8 cellular contexts compared by ENCODE assay signal in the genomic region with DNA sequence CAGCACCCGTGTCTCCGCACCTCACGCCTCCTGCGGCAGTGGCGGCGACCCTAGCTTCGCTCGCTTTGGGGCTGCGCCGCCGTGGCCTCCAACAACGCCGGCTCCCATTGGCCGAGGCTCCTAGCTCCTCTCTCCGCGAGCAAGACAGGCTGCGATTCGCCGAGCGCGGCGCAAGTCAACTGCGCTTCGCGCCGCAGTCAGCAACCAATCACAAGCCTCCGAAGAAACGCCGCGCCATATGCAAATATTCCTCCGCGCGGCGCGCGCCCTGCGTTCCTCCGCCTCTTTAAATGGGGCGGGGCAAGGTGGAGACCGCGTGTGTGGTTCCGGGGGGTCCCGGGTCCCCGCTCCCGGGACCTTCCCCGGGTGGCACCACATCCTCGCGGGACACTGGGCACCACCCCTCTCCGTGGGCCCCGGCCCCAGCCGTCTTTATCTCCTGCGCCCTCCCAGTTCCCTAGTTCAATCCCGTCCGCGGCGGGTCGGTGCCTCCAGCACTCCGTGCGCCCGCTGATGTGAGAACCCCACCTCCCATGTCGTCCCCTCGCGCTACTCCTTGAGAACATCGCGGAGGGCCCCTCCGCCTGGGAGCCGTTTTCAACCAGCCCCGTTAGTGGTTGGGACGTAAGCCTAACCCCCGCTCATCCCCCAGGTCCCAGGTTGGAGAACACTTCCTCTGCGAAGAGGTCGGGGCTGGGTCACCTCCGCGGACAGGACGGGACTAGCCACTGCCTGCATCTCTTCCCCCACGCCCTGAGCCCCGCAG. TPM values are rescaled to one million over a fixed set of nuclear protein-coding genes. Genes with fewer than 3 reads are reported as not detected.
DNase-seq lines count a peak whose midpoint lies in the region; ATAC-seq, FAIRE-seq and TF ChIP-seq lines count a peak whose summit lies in the region.

A gene with protein sequence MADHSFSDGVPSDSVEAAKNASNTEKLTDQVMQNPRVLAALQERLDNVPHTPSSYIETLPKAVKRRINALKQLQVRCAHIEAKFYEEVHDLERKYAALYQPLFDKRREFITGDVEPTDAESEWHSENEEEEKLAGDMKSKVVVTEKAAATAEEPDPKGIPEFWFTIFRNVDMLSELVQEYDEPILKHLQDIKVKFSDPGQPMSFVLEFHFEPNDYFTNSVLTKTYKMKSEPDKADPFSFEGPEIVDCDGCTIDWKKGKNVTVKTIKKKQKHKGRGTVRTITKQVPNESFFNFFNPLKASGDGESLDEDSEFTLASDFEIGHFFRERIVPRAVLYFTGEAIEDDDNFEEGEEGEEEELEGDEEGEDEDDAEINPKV (minus strand): TSS at position 96 of the 766 bp plus-strand sequence. CDS start 13,109 bp downstream, outside the sequence.

- H3K23ac ChIP-seq in H1 (ENCODE audit: insufficient read length), result no peak within 1 kb of the TSS
- peak within 1 kb of the TSS in 1 of 2 experiments; percentile 23 for H3K23ac ChIP-seq in mesenchymal stem cell (ENCODE audit: low read length in 2 of 2)

- H2BK5ac ChIP-seq in H1 (ENCODE audit: low read depth, low read length) (peak within 1 kb of the TSS; percentile 81), mesenchymal stem cell (ENCODE audit: low read depth, low read length, poor library complexity, severe bottlenecking) (peak within 1 kb of the TSS; percentile 92)

- TF ChIP-seq POLR2A in H1 (IDR thresholded peaks at IDR 0.05; ENCODE audit: control extremely low read depth in 1 of 2, low read depth in 2 of 2, low read length in 2 of 2), result peak; percentile 60 to 82

- H3K4ac ChIP-seq in H1 (replicated peaks; ENCODE audit: insufficient read length, low read depth, low read length) (peak within 1 kb of the TSS; percentile 44), mesenchymal stem cell (ENCODE audit: low read depth in 1 of 2, low read length in 2 of 2) (peak within 1 kb of the TSS; percentile 35 to 87)

- H4K8ac ChIP-seq in H1 (ENCODE audit: extremely low read depth, insufficient read depth, low read length), result peak within 1 kb of the TSS; percentile 98
- H4K8ac ChIP-seq in mesenchymal stem cell (ENCODE audit: low read length), result peak within 1 kb of the TSS; percentile 59

- peak; percentile 84 for ATAC-seq in GM21360 (IDR thresholded peaks at IDR 0.05; ENCODE audit: unreplicated experiment)

- H2AFZ ChIP-seq in H1 (ENCODE audit: low read length) (peak within 1 kb of the TSS; percentile 79), mesenchymal stem cell (ENCODE audit: low read depth, low read length) (peak within 1 kb of the TSS; percentile 72)

- no peak for FAIRE-seq in H1 (lab: Jason Lieb, UNC)

- H4K91ac ChIP-seq in H1 (replicated peaks; ENCODE audit: insufficient read length, low read length) (peak within 1 kb of the TSS; percentile 98), mesenchymal stem cell (ENCODE audit: low read length) (peak within 1 kb of the TSS; percentile 73)

- H2BK15ac ChIP-seq in H1 (ENCODE audit: low read length) (no peak within 1 kb of the TSS), mesenchymal stem cell (ENCODE audit: low read depth, poor library complexity, severe bottlenecking) (peak within 1 kb of the TSS; percentile 44)

- H3K4me3 ChIP-seq in H1 (ENCODE audit: extremely low read depth in 1 of 4, insufficient read depth in 2 of 4, low read depth in 3 of 4, low read length in 4 of 4) (peak within 1 kb of the TSS; percentile 76 to 89 (median 86)), mesenchymal stem cell (ENCODE audit: insufficient read depth in 1 of 2, low read depth in 1 of 2, low read length in 2 of 2) (peak within 1 kb of the TSS; percentile 74 to 95)

- H3K4me1 ChIP-seq in H1 (replicated peaks in 1 of 4; ENCODE audit: control insufficient read depth in 3 of 4, insufficient read depth in 4 of 4, low read length in 3 of 4) (peaks cover 6 to 18% (median 8%) of the 10 kb centered on the region in 4 experiments), mesenchymal stem cell (ENCODE audit: control insufficient read depth, insufficient read depth, low read depth, low read length) (peaks cover 10% of the 10 kb centered on the region)

- POLR2A ChIA-PET in H1 (lab: Charles Lee; ENCODE audit: partially characterized antibody), result interaction anchor here (0.6 to 4.0 kb wide), 24 partner anchors 8 to 431 kb away, joined by 3 to 28 read pairs (median 4); a partner anchor contains a TSS

- H2BK12ac ChIP-seq in H1 (ENCODE audit: low read depth, low read length), result peak within 1 kb of the TSS; percentile 53; the same call in 1 of the 2 replicates
- H2BK12ac ChIP-seq in mesenchymal stem cell (ENCODE audit: low read length in 2 of 2), result peak within 1 kb of the TSS; percentile 7 to 18

- CTCF ChIA-PET in H1 (lab: Charles Lee; ENCODE audit: partially characterized antibody), result interaction anchor here (0.8 to 2.3 kb wide), 2 partner anchors 16 to 18 kb away, joined by 4 to 6 read pairs; no protein-coding TSS in a partner anchor

- H2BK20ac ChIP-seq in H1 (ENCODE audit: low read length), result no peak within 1 kb of the TSS

- H2BK120ac ChIP-seq in H1 (replicated peaks; ENCODE audit: low read depth, low read length) (no peak within 1 kb of the TSS), mesenchymal stem cell (ENCODE audit: low read depth, low read length) (peak within 1 kb of the TSS; percentile 91)

- no peak within 1 kb of the TSS for H2AK5ac ChIP-seq in H1 (ENCODE audit: low read depth, low read length)
- peak within 1 kb of the TSS; percentile 74 for H2AK5ac ChIP-seq in mesenchymal stem cell (ENCODE audit: low read length, severe bottlenecking)

- H3K36me3 ChIP-seq in H1 (ENCODE audit: control insufficient read depth in 2 of 4, insufficient read depth in 4 of 4, low read length in 3 of 4) (no peaks in the 10 kb centered on the region), mesenchymal stem cell (ENCODE audit: control insufficient read depth in 1 of 2, insufficient read depth in 2 of 2, low read depth in 1 of 2, low read length in 2 of 2) (peaks cover 0 to 6% of the 10 kb centered on the region in 2 experiments)

- peak within 1 kb of the TSS; percentile 88 for H3K56ac ChIP-seq in H1 (replicated peaks; ENCODE audit: insufficient read length, low read depth, low read length)

- no peak; a peak in 1 of 4 replicates for TF ChIP-seq CTCF in H1 (IDR thresholded peaks at IDR 0.05; ENCODE audit: control extremely low read depth in 1 of 3, insufficient read depth in 1 of 3, low read depth in 1 of 3, low read length in 3 of 3)

- peak within 1 kb of the TSS; percentile 93 for H4K5ac ChIP-seq in H1 (ENCODE audit: insufficient read length, low read depth, low read length)

- H4K20me1 ChIP-seq in H1 (replicated peaks in 1 of 2; ENCODE audit: control insufficient read depth in 1 of 2, insufficient read depth in 2 of 2, low read length in 2 of 2), result peaks cover 11 to 15% of the 10 kb centered on the region in 2 experiments

- peaks cover 11% of the 10 kb centered on the region for H3K23me2 ChIP-seq in H1 (ENCODE audit: low read depth, low read length)

- no peak for TF ChIP-seq EP300 in H1 (IDR thresholded peaks at IDR 0.05; ENCODE audit: borderline replicate concordance in 1 of 2, low read depth in 2 of 2, low read length in 2 of 2)

- peaks cover 6% of the 10 kb centered on the region for H3K79me1 ChIP-seq in H1 (ENCODE audit: low read depth, low read length)
- peaks cover 2% of the 10 kb centered on the region for H3K79me1 ChIP-seq in mesenchymal stem cell (replicated peaks; ENCODE audit: low read length, poor library complexity, severe bottlenecking)

- H3K27ac ChIP-seq in H1 (ENCODE audit: low read depth, low read length) (peak within 1 kb of the TSS; percentile 90), mesenchymal stem cell (ENCODE audit: low read length, poor library complexity, severe bottlenecking) (peak within 1 kb of the TSS; percentile 72)

- WGBS in H1 (ENCODE audit: extremely low coverage in 1 of 2, insufficient coverage in 1 of 2, insufficient read length in 1 of 2, insufficient replicate concordance in 2 of 2, low coverage in 1 of 2, low lambda C conversion rate in 2 of 2, missing lambda C conversion rate in 1 of 2), 2 experiments, result 2% methylated on average over 44 of the region's 77 CpGs; no CpG with 5 or more reads in 1 of the 2 experiments
- under 1% methylated on average over 77 of the region's 77 CpGs for WGBS in mesenchymal stem cell

- H3K18ac ChIP-seq in H1 (ENCODE audit: extremely low read depth, low read length), result peak within 1 kb of the TSS; percentile 97
- peak within 1 kb of the TSS; percentile 79 to 85 for H3K18ac ChIP-seq in mesenchymal stem cell (ENCODE audit: low read depth in 1 of 2, low read length in 2 of 2)

- TF ChIP-seq RAD21 in H1 (IDR thresholded peaks at IDR 0.05 in 1 of 2, conservative IDR thresholded peaks at IDR 0.05 in 1 of 2; ENCODE audit: low read depth in 2 of 2, low read length in 2 of 2), result no peak

- H3K4me2 ChIP-seq in H1 (ENCODE audit: insufficient read depth in 1 of 2, low read depth in 2 of 2, low read length in 2 of 2), result peak within 1 kb of the TSS; percentile 82 to 94
- peak within 1 kb of the TSS; percentile 95 for H3K4me2 ChIP-seq in mesenchymal stem cell (ENCODE audit: low read length, poor library complexity, severe bottlenecking)

- H3K9me3 ChIP-seq in H1 (ENCODE audit: insufficient read depth in 2 of 2, low read depth in 1 of 2, low read length in 1 of 2), result no peaks in the 10 kb centered on the region
- H3K9me3 ChIP-seq in mesenchymal stem cell (ENCODE audit: control insufficient read depth, low read length), result no peaks in the 10 kb centered on the region

- H3K9ac ChIP-seq in H1 (replicated peaks in 1 of 4; ENCODE audit: extremely low read depth in 1 of 4, low read depth in 3 of 4, low read length in 3 of 4), result peak within 1 kb of the TSS; percentile 86 to 98 (median 93)
- peak within 1 kb of the TSS; percentile 96 for H3K9ac ChIP-seq in mesenchymal stem cell (ENCODE audit: low read length)

- H3K14ac ChIP-seq in H1 (ENCODE audit: insufficient read length), result no peak within 1 kb of the TSS
- H3K14ac ChIP-seq in mesenchymal stem cell (ENCODE audit: low read length in 2 of 2), result peak within 1 kb of the TSS in 1 of 2 experiments; percentile 78

- H3K79me2 ChIP-seq in H1 (ENCODE audit: control insufficient read depth in 1 of 2, insufficient read depth in 2 of 2, low read length in 2 of 2), result peaks cover 39 to 43% of the 10 kb centered on the region in 2 experiments

- DNase-seq in COLO668 (lab: John Stamatoyannopoulos, UW; ENCODE audit: unreplicated experiment) (peak; percentile 98), HT1080 (ENCODE audit: low read depth) (peak; percentile 96), NOMO-1 treated with DMSO at 0.1 percent for 48 hours (lab: John Stamatoyannopoulos, UW; ENCODE audit: unreplicated experiment) (peak; percentile 96), H1 (ENCODE audit: low read depth in 1 of 2, low spot score in 2 of 2) (peak; percentile 93), mesenchymal stem cell (peak; percentile 96)
- DNase-seq in activated CD8-positive, alpha-beta memory T cell treated with anti-CD3 and anti-CD28 coated beads for 4 hours (ENCODE audit: low read depth in 2 of 2), result peak; percentile 89 to 93
- peak; percentile 94 for DNase-seq in stimulated activated CD8-positive, alpha-beta memory T cell treated with anti-CD3 and anti-CD28 coated beads, Interleukin-12 subunit alpha, Interleukin-12 subunit beta, amount 100 ng/mL, for 4 hours (ENCODE audit: low read depth)

- no peaks in the 10 kb centered on the region for H3K27me3 ChIP-seq in H1 (replicated peaks in 1 of 4; ENCODE audit: control insufficient read depth in 3 of 4, extremely low read depth in 1 of 4, insufficient read depth in 3 of 4, low read length in 3 of 4)
- H3K27me3 ChIP-seq in mesenchymal stem cell (ENCODE audit: control insufficient read depth in 1 of 2, insufficient read depth in 1 of 2, low read length in 2 of 2), result no peaks in the 10 kb centered on the region

RNA-seq across cellular contexts. Expression of the gene that starts here (rescaled TPM):
- total RNA-seq in HT1080 (2014; rRNA removed; shearing (Covaris generic)), result 113 and 119 TPM in 2 replicates
- polyA plus RNA-seq in HT1080 (2015; cell fraction: cytosol; rRNA removed), result 131 and 149 TPM in 2 replicates
- polyA plus RNA-seq in HT1080 (2015; cell fraction: nucleus; rRNA removed), result 148 and 163 TPM in 2 replicates
- total RNA-seq in H1 (2021; fragmentation: NEBNext Ultra II Directional; extraction: Animal tissue kit (Norgen Biotek cat#: 25700)), result 190 and 194 TPM in 2 replicates
- 75.8 and 81.4 TPM in 2 replicates for polyA plus RNA-seq in H1 (2011; rRNA removed)
- polyA plus RNA-seq in H1 (2011; cell fraction: cytosol; rRNA removed), result 105 TPM
- polyA plus RNA-seq in H1 (2011; cell fraction: nucleus; rRNA removed), result 118 TPM
- polyA plus RNA-seq in H1 (2012, experiment 1 of 2), result 128 to 175 TPM (median 137 TPM) in 4 replicates
- 37.8 TPM for polyA plus RNA-seq in H1 (2012, experiment 2 of 2)
- 102 TPM for polyA plus RNA-seq in H1 (2013, experiment 1 of 2)
- polyA plus RNA-seq in H1 (2013, experiment 2 of 2), result 96.1 TPM
- polyA minus RNA-seq in H1 (2011; rRNA and poly(A)+ RNA removed), result 80.9 and 95.4 TPM in 2 replicates
- polyA minus RNA-seq in H1 (2011; cell fraction: cytosol; rRNA and poly(A)+ RNA removed), result 46.7 TPM
- 103 TPM for polyA minus RNA-seq in H1 (2011; cell fraction: nucleus; rRNA and poly(A)+ RNA removed)
- polyA plus RNA-seq in mesenchymal stem cell (2013, experiment 1 of 2), result 67.4 TPM
- 68.8 TPM for polyA plus RNA-seq in mesenchymal stem cell (2013, experiment 2 of 2)

Comparison
In these comparisons a context has a peak if more than half of its experiments do, and no peak if none do; other contexts are left out.
1. Peak in every context shown above with its lines: DNase-seq, ATAC-seq, H3K4me3 ChIP-seq and H3K27ac ChIP-seq.